ENCODE assay signal across 1 cellular context in the genomic region with DNA sequence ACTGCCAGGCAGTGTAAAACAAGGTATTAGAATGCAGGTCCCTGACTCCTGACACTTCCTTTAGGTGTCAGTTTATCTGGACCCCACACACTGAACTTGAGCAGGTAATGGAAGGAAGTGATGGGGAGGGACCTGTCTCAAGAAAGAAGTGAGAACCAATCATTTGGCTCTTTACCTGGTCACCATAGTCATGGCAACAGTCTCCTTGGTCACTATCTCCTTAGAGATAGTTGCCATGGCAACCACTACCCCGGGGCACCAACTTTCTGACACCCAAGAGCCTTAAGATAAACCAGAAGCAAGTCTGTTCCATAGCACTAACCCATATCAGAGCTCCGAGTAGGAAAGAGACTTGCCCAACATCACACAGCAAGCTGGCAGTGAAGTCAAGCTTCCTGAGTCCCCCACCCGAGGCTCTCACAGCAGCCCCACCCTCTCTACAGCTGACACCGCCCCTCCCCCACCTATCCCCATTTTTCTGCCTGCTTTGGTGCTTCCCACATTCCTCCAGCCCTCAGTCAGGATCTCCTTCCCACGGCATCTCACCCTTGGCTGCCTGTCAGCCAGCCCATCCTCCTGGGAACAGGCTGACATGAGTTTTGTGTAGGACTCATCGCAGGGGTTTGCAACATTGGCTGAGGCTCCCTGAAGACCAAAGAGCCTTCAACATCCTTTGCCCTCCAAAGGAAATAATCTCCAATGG.
TF ChIP-seq lines count a peak whose summit lies in the region.

No MANE protein-coding gene starts in this region.

TF ChIP-seq in WTC11, 78 proteins besides CTCF, POLR2A, EP300 and RAD21 (continued from another document):
- TF ChIP-seq STAT6 (CRISPR knock-in tag; conservative IDR thresholded peaks at IDR 0.05; ENCODE audit: low read depth) (no peak), ATF3 (CRISPR knock-in tag; conservative IDR thresholded peaks at IDR 0.05) (no peak)
